ENCODE assay signal across 8 cellular contexts in the genomic region with DNA sequence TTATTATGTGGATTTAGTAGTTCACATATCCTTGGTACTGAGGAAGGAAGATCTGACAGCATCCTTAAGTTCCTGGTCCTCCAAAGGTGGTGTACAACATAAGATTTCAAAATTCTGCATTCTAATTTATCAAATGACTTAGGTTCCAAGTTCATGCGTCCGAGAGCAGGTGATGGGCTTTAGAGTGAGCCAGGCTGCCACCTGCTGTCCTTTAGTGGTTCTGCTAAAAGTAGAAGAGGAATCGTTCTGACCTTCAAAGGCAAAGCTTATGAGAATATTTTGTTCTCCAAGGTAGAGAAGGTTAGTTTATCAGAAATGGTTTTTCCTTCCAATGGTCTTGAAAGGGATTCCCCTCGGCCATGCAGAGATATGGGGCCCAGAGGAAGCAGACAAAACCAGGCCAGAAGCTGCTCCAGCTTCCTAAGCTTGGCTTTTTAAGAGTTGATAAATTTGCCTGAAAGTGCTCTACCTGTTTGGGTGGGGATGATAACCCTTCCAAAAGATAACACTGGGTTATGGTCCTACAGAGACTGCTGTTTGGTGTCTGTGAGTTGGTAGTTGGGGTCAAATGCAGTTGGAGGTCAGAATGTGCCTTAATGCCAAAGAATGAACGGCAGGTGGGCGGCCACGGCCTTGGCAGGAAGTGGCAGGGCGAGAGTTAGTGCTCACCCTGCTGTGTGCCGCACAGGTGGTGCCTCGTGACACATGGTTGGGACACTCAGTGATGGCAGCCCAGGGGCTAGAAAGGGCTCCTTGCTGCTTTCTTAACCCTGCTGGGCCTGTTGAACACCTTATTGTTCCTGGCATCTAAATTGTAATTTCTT. TPM values are rescaled to one million over a fixed set of nuclear protein-coding genes. Genes with fewer than 3 reads are reported as not detected.
DNase-seq lines count a peak whose midpoint lies in the region; ATAC-seq lines count a peak whose summit lies in the region.

No MANE protein-coding gene starts in this region.

- in situ Hi-C loops in SK-MEL-5 (cut with HindIII; ENCODE audit: low pct_unique_long_range_greater_than_20kb, low sequenced_read_pairs): loop anchor here (25.0 kb wide), 1 partner anchor 129 kb away; no protein-coding TSS in a partner anchor

- ATAC-seq in Right ventricle myocardium superior (ENCODE audit: poor library complexity): peak; percentile 54

- H3K9me3 Mint-ChIP-seq in activated naive CD8-positive, alpha-beta T cell treated with anti-CD3 and anti-CD28 coated beads for 36 hours: no peaks in the 10 kb centered on the region

- peaks cover 25% of the 10 kb centered on the region for H3K4me1 Mint-ChIP-seq in activated naive CD8-positive, alpha-beta T cell treated with anti-CD3 and anti-CD28 coated beads for 36 hours

- intact Hi-C loops in Right ventricle myocardium superior (cut with DNase I): loop anchor here (2.0 kb wide), 1 partner anchor 139 kb away; no protein-coding TSS in a partner anchor

- peak overlapping the region; percentile 72 for H3K27ac Mint-ChIP-seq in activated naive CD8-positive, alpha-beta T cell treated with anti-CD3 and anti-CD28 coated beads for 36 hours

- H3K4me3 Mint-ChIP-seq in activated naive CD8-positive, alpha-beta T cell treated with anti-CD3 and anti-CD28 coated beads for 36 hours: no peak overlapping the region

- H3K27me3 Mint-ChIP-seq in activated naive CD8-positive, alpha-beta T cell treated with anti-CD3 and anti-CD28 coated beads for 36 hours: no peaks in the 10 kb centered on the region

- DNase-seq in DMS79 (lab: John Stamatoyannopoulos, UW): peak; percentile 13
- peak; percentile 62 for DNase-seq in LoVo (ENCODE audit: low spot score)
- DNase-seq in SK-MEL-5 (ENCODE audit: low read depth, low spot score): peak; percentile 80
- DNase-seq in activated naive CD8-positive, alpha-beta T cell treated with anti-CD3 and anti-CD28 coated beads for 36 hours: peak; percentile 54
- DNase-seq in Right ventricle myocardium superior: peak; percentile 71
- peak; percentile 75 for DNase-seq in putamen (ENCODE audit: low spot score)
- DNase-seq in GM19240 (ENCODE audit: insufficient read length, low spot score): no peak
- no peak for DNase-seq in NCI-H187 treated with DMSO at 0.1 percent for 48 hours (lab: John Stamatoyannopoulos, UW)

- peaks cover 2% of the 10 kb centered on the region for H3K36me3 Mint-ChIP-seq in activated naive CD8-positive, alpha-beta T cell treated with anti-CD3 and anti-CD28 coated beads for 36 hours

RNA-seq across cellular contexts. Expression of gene LRTM2, which starts 29.0 kb away (rescaled TPM):
- not detected in 2 replicates for total RNA-seq in SK-MEL-5 (2014; rRNA removed; shearing (Covaris generic))
- polyA plus RNA-seq in SK-MEL-5 (2015; cell fraction: cytosol; rRNA removed): not detected in 2 replicates
- not detected in 2 replicates for polyA plus RNA-seq in SK-MEL-5 (2015; cell fraction: nucleus; rRNA removed)
- total RNA-seq in activated naive CD8-positive, alpha-beta T cell treated with anti-CD3 and anti-CD28 coated beads for 36 hours: not detected
- total RNA-seq in Right ventricle myocardium superior: not detected

Comparison
In these comparisons a context has a peak if more than half of its experiments do, and no peak if none do; other contexts are left out.
1. DNase-seq: peak in DMS79 (single experiment), LoVo (single experiment), SK-MEL-5 (single experiment), activated naive CD8-positive, alpha-beta T cell treated with anti-CD3 and anti-CD28 coated beads for 36 hours (single experiment), Right ventricle myocardium superior (single experiment) and putamen (single experiment); none in GM19240 (single experiment) and NCI-H187 treated with DMSO at 0.1 percent for 48 hours (single experiment).